Comparison of ENCODE assay signal across 9 cellular contexts in genomic region chr14:99687284-99688209, GRCh38. TPM values are rescaled to one million over a fixed set of nuclear protein-coding genes. Genes with fewer than 3 reads are reported as not detected.
A peak's percentile ranks its signal among the peaks of the same experiment; 100 is the strongest.
DNase-seq lines count a peak whose midpoint lies in the region; ATAC-seq and TF ChIP-seq lines count a peak whose summit lies in the region.
"Had no signal": no experiment of that assay in that cellular context is flagged by ENCODE, and none has a peak within 500 bp of the region (broad histone marks: within the 10 kb centered on the region; RNA-seq: fewer than 3 reads in every experiment).

No MANE protein-coding gene starts in this region.

- H3K9me3 ChIP-seq in right cardiac atrium (ENCODE audit: control insufficient read depth, low read length) (no peaks in the 10 kb centered on the region), upper lobe of right lung (no peaks in the 10 kb centered on the region), gastroesophageal sphincter (no peaks in the 10 kb centered on the region)

- H3K4me1 ChIP-seq in right cardiac atrium (ENCODE audit: control insufficient read depth, insufficient read depth, low read length) (peaks cover 2% of the 10 kb centered on the region), upper lobe of right lung (peaks cover 13% of the 10 kb centered on the region), gastroesophageal sphincter (peaks cover 0 to 22% (median 7%) of the 10 kb centered on the region in 3 donors)

- no peak overlapping the region for H3K27ac ChIP-seq in right cardiac atrium (ENCODE audit: low read length)
- H3K27ac ChIP-seq in upper lobe of right lung, result no peak overlapping the region
- H3K27ac ChIP-seq in gastroesophageal sphincter, result no peak overlapping the region

- H3K4me3 Mint-ChIP-seq in activated CD8-positive, alpha-beta memory T cell treated with anti-CD3 and anti-CD28 coated beads, Interleukin-2, amount 10 ng/mL, durations not matched to agents 7 days and 5 days, result no peak overlapping the region

- no peak for ATAC-seq in right cardiac atrium
- no peak for ATAC-seq in activated CD8-positive, alpha-beta memory T cell treated with anti-CD3 and anti-CD28 coated beads, Interleukin-2, amount 10 ng/mL, durations not matched to agents 7 days and 5 days
- no peak for ATAC-seq in upper lobe of right lung
- no peak for ATAC-seq in HG03196 (IDR thresholded peaks at IDR 0.05; ENCODE audit: unreplicated experiment)
- no peak for ATAC-seq in gastroesophageal sphincter
- ATAC-seq: activated naive CD4-positive, alpha-beta T cell treated with anti-CD3 and anti-CD28 coated beads, Interleukin-2, amount 50 U/mL, for 72 hours had no signal

- CTCF ChIA-PET in activated CD8-positive, alpha-beta memory T cell treated with anti-CD3 and anti-CD28 coated beads, Interleukin-2, amount 10 ng/mL, durations not matched to agents 7 days and 5 days (lab: Charles Lee), result interaction anchor here (0.6 to 1.5 kb wide), 13 partner anchors 9 to 284 kb away, joined by 3 to 6 read pairs (median 3); no protein-coding TSS in a partner anchor

- H3K36me3 ChIP-seq in upper lobe of right lung, result no peaks in the 10 kb centered on the region
- peaks cover 0 to 9% of the 10 kb centered on the region in 2 donors for H3K36me3 ChIP-seq in gastroesophageal sphincter

- TF ChIP-seq POLR2A in gastroesophageal sphincter (IDR thresholded peaks at IDR 0.05), result no peak

- peaks cover 41% of the 10 kb centered on the region for H3K27me3 Mint-ChIP-seq in activated CD8-positive, alpha-beta memory T cell treated with anti-CD3 and anti-CD28 coated beads, Interleukin-2, amount 10 ng/mL, durations not matched to agents 7 days and 5 days

- intact Hi-C loops in cardiac septum (cut with DNase I), result no loop called here
- intact Hi-C loops in right cardiac atrium (cut with DNase I), result no loop called here
- intact Hi-C loops in upper lobe of right lung (cut with DNase I), result no loop called here

- 67% methylated on average over 12 of the region's 12 CpGs for WGBS in right cardiac atrium
- 67 to 92% methylated on average over 3 to 4 of the region's 12 CpGs for WGBS in gastroesophageal sphincter (ENCODE audit: low coverage in 1 of 2), 2 donors

- no peaks in the 10 kb centered on the region for H3K9me3 Mint-ChIP-seq in activated CD8-positive, alpha-beta memory T cell treated with anti-CD3 and anti-CD28 coated beads, Interleukin-2, amount 10 ng/mL, durations not matched to agents 7 days and 5 days (ENCODE audit: low read depth)
- H3K9me3 Mint-ChIP-seq: activated naive CD4-positive, alpha-beta T cell treated with anti-CD3 and anti-CD28 coated beads, Interleukin-2, amount 50 U/mL, for 72 hours had no signal

- H3K4me3 ChIP-seq in right cardiac atrium (ENCODE audit: low read length) (no peak overlapping the region), upper lobe of right lung (no peak overlapping the region), gastroesophageal sphincter (no peak overlapping the region)

- TF ChIP-seq EP300 in gastroesophageal sphincter (IDR thresholded peaks at IDR 0.05), result no peak

- peaks cover 9% of the 10 kb centered on the region for H3K4me1 Mint-ChIP-seq in activated CD8-positive, alpha-beta memory T cell treated with anti-CD3 and anti-CD28 coated beads, Interleukin-2, amount 10 ng/mL, durations not matched to agents 7 days and 5 days

- DNase-seq in cardiac septum (ENCODE audit: low spot score) (peak; percentile 68), right cardiac atrium (no peak), islet precursor cell (peak; percentile 66), upper lobe of right lung (no peak), Kasumi-1 (lab: John Stamatoyannopoulos, UW) (no peak)
- DNase-seq in activated CD8-positive, alpha-beta memory T cell treated with anti-CD3 and anti-CD28 coated beads, Interleukin-2, amount 10 ng/mL, durations not matched to agents 7 days and 5 days, result peak; percentile 40

- no peaks in the 10 kb centered on the region for H3K36me3 Mint-ChIP-seq in activated CD8-positive, alpha-beta memory T cell treated with anti-CD3 and anti-CD28 coated beads, Interleukin-2, amount 10 ng/mL, durations not matched to agents 7 days and 5 days
- H3K36me3 Mint-ChIP-seq: activated naive CD4-positive, alpha-beta T cell treated with anti-CD3 and anti-CD28 coated beads, Interleukin-2, amount 50 U/mL, for 72 hours had no signal

- H3K27ac Mint-ChIP-seq in activated CD8-positive, alpha-beta memory T cell treated with anti-CD3 and anti-CD28 coated beads, Interleukin-2, amount 10 ng/mL, durations not matched to agents 7 days and 5 days, result no peak overlapping the region
- H3K27ac Mint-ChIP-seq: activated naive CD4-positive, alpha-beta T cell treated with anti-CD3 and anti-CD28 coated beads, Interleukin-2, amount 50 U/mL, for 72 hours had no signal

- H3K27me3 ChIP-seq in right cardiac atrium (ENCODE audit: control insufficient read depth, insufficient read depth) (no peaks in the 10 kb centered on the region), upper lobe of right lung (no peaks in the 10 kb centered on the region), gastroesophageal sphincter (no peaks in the 10 kb centered on the region)

- peak; percentile 63 for TF ChIP-seq CTCF in upper lobe of right lung (IDR thresholded peaks at IDR 0.05)
- TF ChIP-seq CTCF in gastroesophageal sphincter (IDR thresholded peaks at IDR 0.05), result peak in 2 of 4 experiments; percentile 7 to 44

RNA-seq across cellular contexts. Expression of gene CYP46A1, which starts 3.4 kb away (rescaled TPM):
- total RNA-seq in cardiac septum, result 5.5 TPM
- 1 to 10 TPM; 5.7 to 9.2 (median 7.9) TPM for total RNA-seq in right cardiac atrium
- polyA plus RNA-seq in right cardiac atrium, result 5.8 TPM
- under 1 TPM in 1 of 2 experiments, not detected in 1; 0.15 TPM for total RNA-seq in activated CD8-positive, alpha-beta memory T cell treated with anti-CD3 and anti-CD28 coated beads, Interleukin-2, amount 10 ng/mL, durations not matched to agents 7 days and 5 days
- 1.3 TPM for total RNA-seq in upper lobe of right lung
- 1 to 10 TPM in 1 of 4 donors, under 1 TPM in 2, not detected in 1; 0.78 to 1.4 (median 0.94) TPM for total RNA-seq in gastroesophageal sphincter

RNA-seq across cellular contexts. Expression of gene HHIPL1, which starts 42.6 kb away (rescaled TPM):
- total RNA-seq in cardiac septum (1.9 TPM), right cardiac atrium (1 to 10 TPM; 1.9 to 3.4 (median 2.5) TPM), upper lobe of right lung (1.6 TPM), gastroesophageal sphincter (1 to 10 TPM; 2.7 to 9.6 (median 3.7) TPM)
- 0.75 TPM for polyA plus RNA-seq in right cardiac atrium
- total RNA-seq in activated CD8-positive, alpha-beta memory T cell treated with anti-CD3 and anti-CD28 coated beads, Interleukin-2, amount 10 ng/mL, durations not matched to agents 7 days and 5 days, result under 1 TPM in 1 of 2 experiments, not detected in 1; 0.09 TPM

Comparison
In these comparisons a context has a peak if more than half of its experiments do, and no peak if none do; other contexts are left out.
1. DNase-seq: peak in cardiac septum (single experiment), activated CD8-positive, alpha-beta memory T cell treated with anti-CD3 and anti-CD28 coated beads, Interleukin-2, amount 10 ng/mL, durations not matched to agents 7 days and 5 days (single experiment) and islet precursor cell (single experiment); none in right cardiac atrium (0 of 3), upper lobe of right lung (single experiment) and Kasumi-1 (0 of 2).